Comparison of ENCODE assay signal across 19 cellular contexts in genomic region chr4:145814246-145814645, GRCh38.
"Had no signal": no experiment of that assay in that cellular context is flagged by ENCODE, and none has a peak within 500 bp of the region (broad histone marks: within the 10 kb centered on the region; RNA-seq: fewer than 3 reads in every experiment).

No MANE protein-coding gene starts in this region.

- H3K27ac Mint-ChIP-seq: activated B cell treated with CpG ODN at 0.5 μM for 24 hours; activated naive CD4-positive, alpha-beta T cell treated with anti-CD3 and anti-CD28 coated beads for 36 hours; stimulated activated memory B cell treated with anti-CD40 and anti-IgM and Interleukin-4, amounts not matched to agents 10 μg/mL and 1 μg/mL and 100 μg/mL, for 72 hours; T-helper 17 cell; type B pancreatic cell had no signal

- H3K4me1 Mint-ChIP-seq: activated B cell treated with CpG ODN at 0.5 μM for 24 hours had no signal

- H3K9me3 Mint-ChIP-seq: central memory CD8-positive, alpha-beta T cell had no signal

- DNase-seq: activated B cell treated with CpG ODN at 0.5 μM for 24 hours; activated CD8-positive, alpha-beta memory T cell treated with anti-CD3 and anti-CD28 coated beads, Interleukin-2, amount 50 U/mL, for 4 hours; activated naive CD4-positive, alpha-beta T cell treated with anti-CD3 and anti-CD28 coated beads for 36 hours; amygdala; cortex of kidney; effector memory CD4-positive, alpha-beta T cell; kidney; left ventricle myocardium superior; spleen; stimulated activated CD4-positive, alpha-beta T cell treated with anti-CD3 and anti-CD28 coated beads, Interleukin-1b, Interleukin-23, amount 100 ng/mL, for 48 hours; substantia nigra; T-helper 17 cell had no signal

- H3K27me3 Mint-ChIP-seq: activated B cell treated with CpG ODN at 0.5 μM for 24 hours; central memory CD8-positive, alpha-beta T cell; stimulated activated memory B cell treated with anti-CD40 and anti-IgM and Interleukin-4, amounts not matched to agents 10 μg/mL and 1 μg/mL and 100 μg/mL, for 72 hours; T-helper 17 cell; type B pancreatic cell had no signal

- H3K4me3 Mint-ChIP-seq: activated B cell treated with CpG ODN at 0.5 μM for 24 hours; activated naive CD4-positive, alpha-beta T cell treated with anti-CD3 and anti-CD28 coated beads for 36 hours; brain; central memory CD8-positive, alpha-beta T cell; neural crest cell; stimulated activated memory B cell treated with anti-CD40 and anti-IgM and Interleukin-4, amounts not matched to agents 10 μg/mL and 1 μg/mL and 100 μg/mL, for 72 hours; T-helper 17 cell; type B pancreatic cell had no signal

- ATAC-seq: gastroesophageal sphincter; left ventricle myocardium superior; sciatic nerve; stimulated activated memory B cell treated with anti-CD40 and anti-IgM and Interleukin-4, amounts not matched to agents 10 μg/mL and 1 μg/mL and 100 μg/mL, for 72 hours; T-helper 17 cell had no signal
